In the genomic region with DNA sequence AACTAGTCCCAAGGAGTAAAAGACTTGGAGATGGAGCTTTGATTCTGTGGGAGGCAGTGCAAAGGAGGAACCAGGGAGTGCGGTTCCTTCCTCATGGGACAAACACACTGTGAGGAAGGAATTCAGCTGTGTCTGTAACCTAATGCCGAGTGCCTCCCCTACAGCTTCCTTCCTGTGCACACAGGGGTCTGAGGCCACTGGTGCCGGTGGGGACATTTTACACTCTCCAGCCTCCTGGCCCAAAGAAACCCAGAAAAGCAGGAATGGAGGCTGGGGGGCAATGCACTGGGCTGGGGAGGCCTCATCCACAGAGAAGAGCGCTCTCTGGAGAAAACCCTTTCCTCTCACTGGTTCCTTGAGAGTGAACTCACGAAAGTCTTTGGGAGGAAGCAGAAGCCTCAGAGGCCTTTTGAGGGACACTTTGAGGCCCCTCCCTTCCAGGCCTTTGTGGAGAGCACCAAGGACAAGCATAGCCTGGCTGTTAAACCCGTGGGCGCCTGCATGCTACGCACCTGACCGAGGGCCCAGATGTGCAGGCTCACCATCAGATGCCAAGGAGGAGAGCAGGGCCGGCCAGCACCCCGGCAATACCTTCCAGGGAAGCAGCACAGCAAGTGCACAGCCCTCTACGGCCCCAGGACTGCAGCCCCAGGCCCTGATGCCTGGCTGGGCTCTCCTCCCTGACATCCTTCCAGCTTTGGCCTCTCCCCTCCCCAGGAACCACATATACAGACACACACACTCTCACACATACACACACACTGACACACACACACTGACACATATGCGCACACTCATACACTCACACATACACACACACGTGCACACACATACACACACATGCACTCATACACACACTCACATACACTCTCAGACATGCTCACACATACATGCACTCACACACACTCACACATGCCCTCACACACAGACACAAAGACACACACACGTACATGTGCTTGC, we compare ENCODE assay signal across 10 cellular contexts. TPM values are rescaled to one million over a fixed set of nuclear protein-coding genes. Genes with fewer than 3 reads are reported as not detected.
DNase-seq lines count a peak whose midpoint lies in the region; ATAC-seq and TF ChIP-seq lines count a peak whose summit lies in the region.
"Had no signal": no experiment of that assay in that cellular context is flagged by ENCODE, and none has a peak within 500 bp of the region (broad histone marks: within the 10 kb centered on the region; RNA-seq: fewer than 3 reads in every experiment).

No MANE protein-coding gene starts in this region.

- peak overlapping the region; percentile 38 for H3K27ac Mint-ChIP-seq in activated CD4-positive, alpha-beta T cell treated with anti-CD3 and anti-CD28 coated beads, Interleukin-2, amount 10 ng/mL, durations not matched to agents 7 days and 5 days
- H3K27ac Mint-ChIP-seq in T-helper 17 cell: peak overlapping the region; percentile 57
- H3K27ac Mint-ChIP-seq: activated T-cell treated with anti-CD3 and anti-CD28 coated beads, Interleukin-2, amount 50 U/mL, for 24 hours had no signal

- 28% methylated on average over 7 of the region's 15 CpGs for WGBS in right lobe of liver (ENCODE audit: insufficient coverage, low coverage, low lambda C conversion rate, missing lambda C conversion rate)
- 47 to 63% methylated on average over 13 to 15 of the region's 15 CpGs for WGBS in testis, 2 donors

- H3K36me3 ChIP-seq in right lobe of liver: no peaks in the 10 kb centered on the region
- no peaks in the 10 kb centered on the region for H3K36me3 ChIP-seq in testis (ENCODE audit: low read depth, missing control alignments)

- no peak for DNase-seq in activated CD4-positive, alpha-beta T cell treated with anti-CD3 and anti-CD28 coated beads, Interleukin-2, amount 10 ng/mL, durations not matched to agents 7 days and 5 days
- no peak for DNase-seq in activated CD4-positive, alpha-beta T cell treated with anti-CD3 and anti-CD28 coated beads for 48 hours
- DNase-seq in T-helper 17 cell: no peak
- DNase-seq in right lobe of liver: peak; percentile 50 to 74 (median 71)
- DNase-seq in testis: peak; percentile 44
- no peak for DNase-seq in stimulated activated CD4-positive, alpha-beta T cell treated with anti-CD3 and anti-CD28 coated beads, Interleukin-1b, Interleukin-23, amount 100 ng/mL, for 48 hours
- DNase-seq in mesenteric fat pad (ENCODE audit: low spot score): no peak
- DNase-seq: ACHN; activated T-cell treated with anti-CD3 and anti-CD28 coated beads, Interleukin-2, amount 50 U/mL, for 24 hours had no signal

- peak; percentile 7 for TF ChIP-seq POLR2A in right lobe of liver (IDR thresholded peaks at IDR 0.05)
- no peak for TF ChIP-seq POLR2A in testis (IDR thresholded peaks at IDR 0.05)

- POLR2A ChIA-PET in activated CD4-positive, alpha-beta T cell treated with anti-CD3 and anti-CD28 coated beads, Interleukin-2, amount 10 ng/mL, durations not matched to agents 7 days and 5 days (lab: Charles Lee): interaction anchor here (0.6 kb wide), 1 partner anchor 57 kb away, joined by 4 read pairs; no protein-coding TSS in a partner anchor

- H3K27me3 Mint-ChIP-seq in activated CD4-positive, alpha-beta T cell treated with anti-CD3 and anti-CD28 coated beads, Interleukin-2, amount 10 ng/mL, durations not matched to agents 7 days and 5 days: no peaks in the 10 kb centered on the region
- no peaks in the 10 kb centered on the region for H3K27me3 Mint-ChIP-seq in T-helper 17 cell
- H3K27me3 Mint-ChIP-seq: activated T-cell treated with anti-CD3 and anti-CD28 coated beads, Interleukin-2, amount 50 U/mL, for 24 hours had no signal

- no peaks in the 10 kb centered on the region for H3K9me3 Mint-ChIP-seq in activated CD4-positive, alpha-beta T cell treated with anti-CD3 and anti-CD28 coated beads, Interleukin-2, amount 10 ng/mL, durations not matched to agents 7 days and 5 days
- H3K9me3 Mint-ChIP-seq: activated T-cell treated with anti-CD3 and anti-CD28 coated beads, Interleukin-2, amount 50 U/mL, for 24 hours had no signal

- intact Hi-C loops in right lobe of liver (cut with DNase I): no loop called here
- intact Hi-C loops in testis (cut with DNase I; ENCODE audit: low total_unique reads): no loop called here

- H3K4me1 ChIP-seq in right lobe of liver (peaks cover 0 to 69% (median 13%) of the 10 kb centered on the region in 4 donors), testis (peaks cover 28% of the 10 kb centered on the region)

- peaks cover 30% of the 10 kb centered on the region for H3K4me1 Mint-ChIP-seq in activated CD4-positive, alpha-beta T cell treated with anti-CD3 and anti-CD28 coated beads, Interleukin-2, amount 10 ng/mL, durations not matched to agents 7 days and 5 days
- H3K4me1 Mint-ChIP-seq in T-helper 17 cell: peaks cover 16% of the 10 kb centered on the region

- TF ChIP-seq CTCF in right lobe of liver (IDR thresholded peaks at IDR 0.05) (no peak), testis (IDR thresholded peaks at IDR 0.05) (no peak)

- no peak overlapping the region for H3K4me3 Mint-ChIP-seq in activated CD4-positive, alpha-beta T cell treated with anti-CD3 and anti-CD28 coated beads, Interleukin-2, amount 10 ng/mL, durations not matched to agents 7 days and 5 days
- no peak overlapping the region for H3K4me3 Mint-ChIP-seq in T-helper 17 cell
- H3K4me3 Mint-ChIP-seq: activated T-cell treated with anti-CD3 and anti-CD28 coated beads, Interleukin-2, amount 50 U/mL, for 24 hours had no signal

- peak overlapping the region in 2 of 3 donors; percentile 54 to 62 for H3K4me3 ChIP-seq in right lobe of liver
- no peak overlapping the region for H3K4me3 ChIP-seq in testis

- CTCF ChIA-PET in activated CD4-positive, alpha-beta T cell treated with anti-CD3 and anti-CD28 coated beads, Interleukin-2, amount 10 ng/mL, durations not matched to agents 7 days and 5 days (lab: Charles Lee): interaction anchor here (0.6 to 2.3 kb wide), 6 partner anchors 10 to 693 kb away, joined by 3 to 10 read pairs (median 5); no protein-coding TSS in a partner anchor

- H3K36me3 Mint-ChIP-seq in activated CD4-positive, alpha-beta T cell treated with anti-CD3 and anti-CD28 coated beads, Interleukin-2, amount 10 ng/mL, durations not matched to agents 7 days and 5 days (ENCODE audit: low read depth): no peaks in the 10 kb centered on the region
- H3K36me3 Mint-ChIP-seq in T-helper 17 cell (ENCODE audit: low read depth): no peaks in the 10 kb centered on the region

- H3K27me3 ChIP-seq in right lobe of liver (no peaks in the 10 kb centered on the region), testis (no peaks in the 10 kb centered on the region)

- no peak for ATAC-seq in T-helper 17 cell
- peak; percentile 25 to 73 (median 40) for ATAC-seq in right lobe of liver
- ATAC-seq in GM18907 (IDR thresholded peaks at IDR 0.05; ENCODE audit: unreplicated experiment): no peak

- H3K27ac ChIP-seq in right lobe of liver (peak overlapping the region; percentile 45 to 89 (median 81)), testis (peak overlapping the region; percentile 45 to 56)

- H3K9me3 ChIP-seq in T-helper 17 cell (ENCODE audit: control insufficient read depth, low read length, poor library complexity, severe bottlenecking): no peaks in the 10 kb centered on the region
- no peaks in the 10 kb centered on the region for H3K9me3 ChIP-seq in right lobe of liver
- H3K9me3 ChIP-seq in testis: no peaks in the 10 kb centered on the region

RNA-seq across cellular contexts. Expression of gene NFKBIA, which starts 52.0 kb away (rescaled TPM):
- 10 to 100 TPM; 60.1 to 61.7 TPM for total RNA-seq in activated CD4-positive, alpha-beta T cell treated with anti-CD3 and anti-CD28 coated beads, Interleukin-2, amount 10 ng/mL, durations not matched to agents 7 days and 5 days
- total RNA-seq in T-helper 17 cell: 1,000 to 10,000 TPM; 1,744 to 1,805 TPM
- 100 to 1,000 TPM in 3 of 6 experiments, 10 to 100 TPM in 3; 84.8 to 140 (median 106) TPM for total RNA-seq in right lobe of liver
- total RNA-seq in testis: 100 to 1,000 TPM; 154 to 171 TPM
- polyA plus RNA-seq in testis (ENCODE audit: insufficient read depth, low read depth, low replicate concordance): 64.7 TPM
- total RNA-seq in mesenteric fat pad: 418 TPM

Comparison
In these comparisons a context has a peak if more than half of its experiments do, and no peak if none do; other contexts are left out.
1. DNase-seq: peak in right lobe of liver (3 of 3) and testis (single experiment); none in activated CD4-positive, alpha-beta T cell treated with anti-CD3 and anti-CD28 coated beads, Interleukin-2, amount 10 ng/mL, durations not matched to agents 7 days and 5 days (single experiment), activated CD4-positive, alpha-beta T cell treated with anti-CD3 and anti-CD28 coated beads for 48 hours (single experiment), T-helper 17 cell (0 of 3), stimulated activated CD4-positive, alpha-beta T cell treated with anti-CD3 and anti-CD28 coated beads, Interleukin-1b, Interleukin-23, amount 100 ng/mL, for 48 hours (single experiment) and mesenteric fat pad (single experiment).
2. ATAC-seq: peak in right lobe of liver (4 of 4); none in T-helper 17 cell (single experiment) and GM18907 (single experiment).
3. H3K4me3 ChIP-seq: peak in right lobe of liver (2 of 3); none in testis (0 of 2).